Comparison of ENCODE assay signal across 32 cellular contexts in the genomic region with DNA sequence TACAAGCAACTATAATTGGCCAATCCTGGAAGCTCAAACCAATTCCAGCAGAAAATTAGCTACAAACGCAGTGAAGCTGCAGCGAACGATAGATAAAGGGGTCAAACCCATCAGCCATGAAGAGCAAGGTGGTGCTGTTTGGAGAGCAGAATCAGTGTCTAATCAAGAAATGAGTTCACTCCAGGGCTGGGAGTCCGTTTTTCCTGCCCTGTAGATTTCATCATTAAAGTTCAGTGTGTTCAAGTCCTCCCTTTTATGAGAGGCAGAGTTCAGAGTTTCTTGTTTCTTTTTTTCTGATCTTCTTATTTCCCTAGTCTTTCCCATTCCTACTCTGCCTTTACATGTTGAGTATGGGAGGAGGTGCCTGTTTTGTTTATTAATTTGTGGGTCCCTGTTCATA. TPM values are rescaled to one million over a fixed set of nuclear protein-coding genes. Genes with fewer than 3 reads are reported as not detected.
"Had no signal": no experiment of that assay in that cellular context is flagged by ENCODE, and none has a peak within 500 bp of the region (broad histone marks: within the 10 kb centered on the region; RNA-seq: fewer than 3 reads in every experiment).

No MANE protein-coding gene starts in this region.

- DNase-seq: stimulated activated CD4-positive, alpha-beta T cell treated with anti-CD3 and anti-CD28 coated beads, Interleukin-2, amount 100 ng/mL, for 48 hours; stimulated activated CD4-positive, alpha-beta T cell treated with anti-CD3 and anti-CD28 coated beads, Interleukin-4, amount 100 ng/mL, for 1 hour; stimulated activated CD4-positive, alpha-beta T cell treated with anti-CD3 and anti-CD28 coated beads, Interleukin-4, amount 100 ng/mL, for 24 hours; stimulated activated CD4-positive, alpha-beta T cell treated with anti-CD3 and anti-CD28 coated beads, Interleukin-4, amount 100 ng/mL, for 4 hours; stimulated activated CD8-positive, alpha-beta memory T cell treated with anti-CD3 and anti-CD28 coated beads, Interleukin-4, amount 100 ng/mL, for 48 hours; stimulated activated naive B cell treated with anti-CD40 and anti-IgM and Interleukin-4, amounts not matched to agents 10 μg/mL and 1 μg/mL and 100 μg/mL, for 72 hours; stimulated activated naive CD4-positive, alpha-beta T cell; stimulated activated naive CD4-positive, alpha-beta T cell treated with Interleukin-2 at 50 U/mL for 16 hours; stimulated activated naive CD8-positive, alpha-beta T cell treated with anti-CD3 and anti-CD28 coated beads, Interleukin-15, amount 100 ng/mL, for 72 hours; stimulated activated naive CD8-positive, alpha-beta T cell treated with anti-CD3 and anti-CD28 coated beads, Interleukin-15, Interleukin-2, amounts not matched to agents 100 U/mL and 50 U/mL, for 24 hours; stomach; substantia nigra; testis; thyroid gland; tibial artery; transverse colon; trophoblast cell; upper lobe of left lung; upper lobe of right lung; uterus had no signal

- H3K36me3 ChIP-seq: stomach, suprapubic skin, thoracic aorta, thyroid gland, tibial artery, tibial nerve, transverse colon, upper lobe of left lung, upper lobe of right lung, uterus, vagina had no signal

- FAIRE-seq: urothelium cell line had no signal

- ATAC-seq: stimulated activated effector memory CD8-positive, alpha-beta T cell treated with anti-CD3 and anti-CD28 coated beads, Interleukin-12 subunit alpha, Interleukin-12 subunit beta, amount 100 ng/mL, for 72 hours; stimulated activated memory B cell treated with anti-CD40 and anti-IgM and Interleukin-4, amounts not matched to agents 10 μg/mL and 1 μg/mL and 100 μg/mL, for 72 hours; stimulated activated naive B cell treated with anti-CD40 and anti-IgM and Interleukin-4, amounts not matched to agents 10 μg/mL and 1 μg/mL and 100 μg/mL, for 72 hours; stimulated activated naive CD8-positive, alpha-beta T cell treated with anti-CD3 and anti-CD28 coated beads, Interleukin-15, amount 100 ng/mL, for 72 hours; stimulated activated naive CD8-positive, alpha-beta T cell treated with anti-CD3 and anti-CD28 coated beads, Interleukin-15, Interleukin-2, amounts not matched to agents 100 U/mL and 50 U/mL, for 24 hours; upper lobe of right lung had no signal

- H3K4me1 ChIP-seq: stomach, suprapubic skin, testis, thyroid gland, tibial artery, tibial nerve, transverse colon, upper lobe of left lung, upper lobe of right lung, uterus, vagina had no signal

- H3K4me3 ChIP-seq: stomach, suprapubic skin, testis, thoracic aorta, thyroid gland, tibial artery, tibial nerve, transverse colon, upper lobe of left lung, upper lobe of right lung, uterus, vagina had no signal

- H3K27ac ChIP-seq: stomach, suprapubic skin, testis, thoracic aorta, thyroid gland, tibial artery, tibial nerve, transverse colon, upper lobe of left lung, upper lobe of right lung, uterus, vagina had no signal

- H3K9me3 ChIP-seq: stomach, suprapubic skin, testis, thoracic aorta, thyroid gland, tibial artery, upper lobe of left lung, upper lobe of right lung, uterus, vagina had no signal

- H3K27me3 ChIP-seq: stomach, suprapubic skin, testis, thyroid gland, tibial artery, tibial nerve, transverse colon, upper lobe of left lung, upper lobe of right lung, uterus, vagina had no signal

RNA-seq across cellular contexts. Expression of a gene that starts 30.4 kb away (rescaled TPM):
- total RNA-seq: stomach, subcutaneous adipose tissue, suprapubic skin, temporal lobe, thoracic aorta, thyroid gland, tibial nerve, transverse colon, upper lobe of left lung, upper lobe of right lung, ureter, urinary bladder, uterus, vagina had no signal
- polyA plus RNA-seq: stomach, thymus, urinary bladder had no signal

RNA-seq across cellular contexts. Expression of a gene that starts 46.9 kb away (rescaled TPM):
- total RNA-seq: subcutaneous adipose tissue, suprapubic skin, thoracic aorta, thyroid gland, tibial nerve, upper lobe of left lung, upper lobe of right lung, ureter, urinary bladder, vagina had no signal
- polyA plus RNA-seq: stomach had no signal
